Comparison of ENCODE assay signal across 29 cellular contexts in genomic region chr2:193315428-193316091, GRCh38.
DNase-seq lines count a peak whose midpoint lies in the region; ATAC-seq and TF ChIP-seq lines count a peak whose summit lies in the region.
"Had no signal": no experiment of that assay in that cellular context is flagged by ENCODE, and none has a peak within 500 bp of the region (broad histone marks: within the 10 kb centered on the region; RNA-seq: fewer than 3 reads in every experiment).

No MANE protein-coding gene starts in this region.

- H3K27ac ChIP-seq in OCI-LY7 (ENCODE audit: low read depth, low read length, poor library complexity, severe bottlenecking) (no peak overlapping the region), stomach (no peak overlapping the region)
- H3K27ac ChIP-seq: lower lobe of right lung, Peyer's patch, spleen, thoracic aorta, vagina had no signal

- DNase-seq in OCI-LY7 (ENCODE audit: low spot score) (no peak), GM10248 (ENCODE audit: extremely low spot score) (no peak), stomach (no peak)
- DNase-seq: activated CD4-positive, alpha-beta T cell treated with anti-CD3 and anti-CD28 coated beads for 1 hour; activated CD8-positive, alpha-beta memory T cell treated with anti-CD3 and anti-CD28 coated beads for 24 hours; activated gamma-delta T cell; activated T-cell treated with anti-CD3 and anti-CD28 coated beads, Interleukin-2, amount 50 U/mL, for 1 hour; cerebellar nuclear complex; DMS79; KG1; kidney glomerular epithelial cell; lower lobe of right lung; MM.1S; NCI-H1417; NCI-H524; NK-92 treated with Interleukin-12 subunit alpha and Interleukin-12 subunit beta, amount 100 ng/mL, for 24 hours; Peyer's patch; spleen; stimulated activated CD4-positive, alpha-beta T cell treated with anti-CD3 and anti-CD28 coated beads, Interleukin-2, amount 100 ng/mL, for 48 hours; T-helper 1 cell had no signal

- H3K4me3 ChIP-seq in OCI-LY7 (ENCODE audit: low read depth, low read length, poor library complexity, severe bottlenecking) (no peak overlapping the region), stomach (no peak overlapping the region)
- H3K4me3 ChIP-seq: HAP-1, lower lobe of right lung, Peyer's patch, spleen, thoracic aorta, vagina had no signal

- POLR2A ChIA-PET in OCI-LY7 (lab: Charles Lee) = no interaction called here
- POLR2A ChIA-PET in GM10248 (lab: Yijun Ruan, JAX) = no interaction called here

- no peak for TF ChIP-seq EP300 in stomach (IDR thresholded peaks at IDR 0.05)

- no peak for TF ChIP-seq POLR2A in stomach (IDR thresholded peaks at IDR 0.05)

- intact Hi-C loops in OCI-LY7 (cut with micrococcal nuclease; ENCODE audit: unreplicated experiment) (no loop called here), stomach (cut with DNase I; ENCODE audit: low total_unique reads) (no loop called here)

- no peaks in the 10 kb centered on the region for H3K27me3 ChIP-seq in stomach
- H3K27me3 ChIP-seq: Peyer's patch, spleen, vagina had no signal

- no peaks in the 10 kb centered on the region for H3K9me2 ChIP-seq in OCI-LY7 (ENCODE audit: insufficient read depth, low read length)

- TF ChIP-seq CTCF in OCI-LY7 (conservative IDR thresholded peaks at IDR 0.05; ENCODE audit: low read length) = no peak
- no peak for TF ChIP-seq CTCF in GM10248 (IDR thresholded peaks at IDR 0.05; ENCODE audit: control extremely low read depth, extremely low read depth, low read depth, missing control alignments)
- TF ChIP-seq CTCF in stomach (IDR thresholded peaks at IDR 0.05) = no peak

- no peaks in the 10 kb centered on the region for H3K79me2 ChIP-seq in OCI-LY7 (ENCODE audit: insufficient read depth, low read depth, low read length)

- WGBS in stomach, 5 donors = 48 to 62% (median 56%) methylated on average over 1 of the region's 1 CpG

- no peaks in the 10 kb centered on the region for H3K4me1 ChIP-seq in OCI-LY7 (ENCODE audit: insufficient read depth, low read length, poor library complexity, severe bottlenecking)
- H3K4me1 ChIP-seq in stomach = no peaks in the 10 kb centered on the region
- H3K4me1 ChIP-seq: HAP-1, lower lobe of right lung, Peyer's patch, spleen, vagina had no signal

- ATAC-seq in GM18499 (IDR thresholded peaks at IDR 0.05; ENCODE audit: insufficient read depth, unreplicated experiment) (peak; percentile 41), GM19395 (IDR thresholded peaks at IDR 0.05; ENCODE audit: unreplicated experiment) (peak; percentile 61), HG02759 (IDR thresholded peaks at IDR 0.05; ENCODE audit: unreplicated experiment) (peak; percentile 64), HG03442 (IDR thresholded peaks at IDR 0.05; ENCODE audit: unreplicated experiment) (peak; percentile 56), HG03460 (IDR thresholded peaks at IDR 0.05; ENCODE audit: unreplicated experiment) (no peak)
- ATAC-seq: lower lobe of right lung; stimulated activated effector memory CD8-positive, alpha-beta T cell treated with anti-CD3 and anti-CD28 coated beads, Interleukin-12 subunit alpha, Interleukin-12 subunit beta, amount 100 ng/mL, for 72 hours had no signal

- CTCF ChIA-PET in OCI-LY7 (lab: Charles Lee; ENCODE audit: unreplicated experiment) = interaction anchor here (0.5 kb wide), 1 partner anchor 831 kb away, joined by 3 read pairs; no protein-coding TSS in a partner anchor
- CTCF ChIA-PET in GM10248 (lab: Yijun Ruan, JAX) = no interaction called here

- H3K9me3 ChIP-seq in OCI-LY7 (ENCODE audit: low read length) (no peaks in the 10 kb centered on the region), stomach (no peaks in the 10 kb centered on the region)
- H3K9me3 ChIP-seq: HAP-1, lower lobe of right lung, Peyer's patch, spleen, thoracic aorta, vagina had no signal

- H4K20me1 ChIP-seq in OCI-LY7 (ENCODE audit: insufficient read depth, low read length) = no peaks in the 10 kb centered on the region

- H2AFZ ChIP-seq in OCI-LY7 (ENCODE audit: low read length) = no peak overlapping the region

- H3K4me2 ChIP-seq in OCI-LY7 (ENCODE audit: low read length) = no peak overlapping the region

- H3K36me3 ChIP-seq in OCI-LY7 (ENCODE audit: insufficient read depth, low read length) = no peaks in the 10 kb centered on the region
- H3K36me3 ChIP-seq in stomach = no peaks in the 10 kb centered on the region
- H3K36me3 ChIP-seq: HAP-1, lower lobe of right lung, Peyer's patch, spleen, thoracic aorta, vagina had no signal

- BruUV-seq in OCI-LY7 (replicated peaks; lab: Mats Ljungman, UMichigan) = no TSS peak
